Comparison of ENCODE assay signal across 14 cellular contexts in the genomic region with DNA sequence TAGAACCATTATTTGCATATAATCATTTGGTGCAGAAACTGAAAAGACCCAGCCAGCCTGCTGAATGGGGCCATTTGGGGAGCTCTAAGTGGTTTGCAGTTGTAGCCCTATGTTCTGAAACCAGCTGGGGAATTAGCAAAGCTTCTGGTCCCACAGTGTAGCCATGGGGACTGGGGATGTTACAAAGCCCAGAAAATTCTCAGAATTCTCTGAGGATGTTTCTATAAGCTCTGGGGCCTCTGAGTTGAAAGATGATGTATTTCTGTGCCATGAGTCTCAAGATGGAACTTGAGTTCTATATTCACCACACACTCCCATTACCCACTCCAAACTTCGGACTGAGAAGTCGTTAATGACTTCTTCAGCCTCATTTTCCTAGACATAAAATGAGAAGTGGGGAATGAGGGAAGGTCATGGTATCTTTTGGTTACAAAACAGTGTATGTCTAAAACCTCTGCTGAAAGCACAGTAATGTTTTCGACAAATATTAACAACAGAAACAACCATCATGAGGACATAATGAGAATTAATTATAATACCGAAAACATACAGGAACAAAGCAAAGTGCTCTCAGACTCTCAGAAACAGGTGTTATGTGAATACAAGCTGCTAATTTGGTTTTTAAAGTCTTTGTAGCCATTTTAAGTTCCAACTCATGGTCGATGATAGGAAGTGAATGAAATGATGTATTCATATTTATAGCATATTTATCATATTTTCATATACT.
DNase-seq lines count a peak whose midpoint lies in the region; ATAC-seq and TF ChIP-seq lines count a peak whose summit lies in the region.
"Had no signal": no experiment of that assay in that cellular context is flagged by ENCODE, and none has a peak within 500 bp of the region (broad histone marks: within the 10 kb centered on the region; RNA-seq: fewer than 3 reads in every experiment).

No MANE protein-coding gene starts in this region.

- peak; percentile 24 for DNase-seq in NCI-H748 (lab: John Stamatoyannopoulos, UW; ENCODE audit: unreplicated experiment)
- no peak for DNase-seq in NCI-H748 treated with DMSO at 0.1 percent for 48 hours (lab: John Stamatoyannopoulos, UW)
- no peak for DNase-seq in NCI-H524 treated with DMSO at 0.1 percent for 48 hours (lab: John Stamatoyannopoulos, UW)
- DNase-seq in NCI-H2029 (lab: John Stamatoyannopoulos, UW): no peak
- DNase-seq in NCI-H510A (lab: John Stamatoyannopoulos, UW): no peak
- no peak for DNase-seq in sigmoid colon
- DNase-seq: activated CD8-positive, alpha-beta memory T cell treated with anti-CD3 and anti-CD28 coated beads for 24 hours; left ventricle myocardium inferior; NCI-H1092 treated with DMSO at 0.1 percent for 48 hours; OCI-M1; stimulated activated CD4-positive, alpha-beta T cell treated with anti-CD3 and anti-CD28 coated beads, Interleukin-12 subunit alpha, Interleukin-12 subunit beta, amount 100 ng/mL, for 4 hours had no signal

- no peak for TF ChIP-seq EP300 in sigmoid colon (IDR thresholded peaks at IDR 0.05)

- H3K9me3 ChIP-seq in sigmoid colon: no peaks in the 10 kb centered on the region
- H3K9me3 ChIP-seq: left ventricle myocardium inferior had no signal

- 89 to 90% methylated on average over 5 of the region's 5 CpGs for WGBS in sigmoid colon, 2 donors

- peak; percentile 88 for ATAC-seq in HG02571 (IDR thresholded peaks at IDR 0.05; ENCODE audit: unreplicated experiment)
- peak; percentile 83 for ATAC-seq in HG03175 (IDR thresholded peaks at IDR 0.05; ENCODE audit: unreplicated experiment)

- TF ChIP-seq POLR2A in sigmoid colon (IDR thresholded peaks at IDR 0.05): no peak

- no peak for TF ChIP-seq CTCF in sigmoid colon (IDR thresholded peaks at IDR 0.05)

- H3K36me3 ChIP-seq in sigmoid colon: no peaks in the 10 kb centered on the region
- H3K36me3 ChIP-seq: left ventricle myocardium inferior had no signal

- no peaks in the 10 kb centered on the region for H3K27me3 ChIP-seq in sigmoid colon

- no peak overlapping the region for H3K4me3 ChIP-seq in sigmoid colon
- H3K4me3 ChIP-seq: left ventricle myocardium inferior had no signal

- intact Hi-C loops in sigmoid colon (cut with DNase I): no loop called here

- H3K4me1 ChIP-seq in sigmoid colon: no peaks in the 10 kb centered on the region

- H3K27ac ChIP-seq in sigmoid colon: no peak overlapping the region
- H3K27ac ChIP-seq: 22Rv1, left ventricle myocardium inferior had no signal
